Comparison of ENCODE assay signal across 8 cellular contexts in the genomic region with DNA sequence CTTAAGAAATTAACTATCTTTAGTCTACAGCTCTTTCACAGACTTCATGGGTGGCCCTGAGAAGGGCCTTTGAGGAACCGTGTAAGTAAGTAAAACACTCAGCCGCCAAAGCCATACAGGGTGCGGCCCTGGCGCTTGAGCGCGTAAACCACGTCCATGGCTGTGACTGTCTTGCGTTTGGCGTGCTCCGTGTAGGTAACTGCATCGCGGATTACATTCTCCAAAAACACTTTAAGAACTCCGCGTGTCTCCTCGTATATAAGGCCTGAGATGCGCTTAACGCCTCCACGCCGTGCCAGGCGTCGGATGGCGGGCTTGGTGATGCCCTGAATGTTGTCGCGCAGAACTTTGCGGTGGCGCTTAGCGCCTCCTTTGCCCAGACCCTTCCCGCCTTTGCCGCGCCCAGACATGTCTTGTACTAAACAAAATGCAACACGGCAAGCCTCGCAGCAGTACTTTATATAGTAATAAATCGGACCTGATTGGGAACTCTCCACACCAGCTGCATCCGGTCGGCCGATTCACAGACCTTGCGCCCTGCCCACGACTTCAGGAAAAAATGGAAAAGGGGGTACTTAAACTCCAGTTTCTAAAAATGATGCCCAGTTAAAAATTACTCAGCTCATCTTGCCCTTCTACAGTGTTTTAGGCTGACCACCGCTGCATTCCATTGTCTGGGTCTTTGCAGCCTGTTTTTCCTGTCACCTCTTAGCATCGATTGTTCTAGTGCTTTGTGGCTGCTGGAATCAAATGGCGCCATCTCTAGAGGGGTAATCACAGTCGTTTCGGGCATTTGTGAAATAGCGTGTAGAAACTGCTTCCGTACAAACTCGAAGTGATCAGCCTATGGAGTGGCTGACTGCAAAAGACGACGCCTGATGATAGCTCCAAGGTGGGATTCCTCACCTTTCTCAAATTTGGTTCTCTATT.
A peak's percentile ranks its signal among the peaks of the same experiment; 100 is the strongest.
DNase-seq lines count a peak whose midpoint lies in the region; ATAC-seq and TF ChIP-seq lines count a peak whose summit lies in the region.

No MANE protein-coding gene starts in this region.

- H3K4me3 ChIP-seq in astrocyte of the cerebellum (ENCODE audit: low read depth, low read length) (peak overlapping the region; percentile 51), iPS-11a (ENCODE audit: low read depth, low read length) (peak overlapping the region; percentile 60), skin epidermis (peak overlapping the region; percentile 37 to 71 (median 53))

- peak; percentile 76 to 79 for DNase-seq in NOMO-1 (lab: John Stamatoyannopoulos, UW; ENCODE audit: unreplicated experiment in 2 of 2)
- DNase-seq in NOMO-1 treated with DMSO at 0.1 percent for 48 hours (lab: John Stamatoyannopoulos, UW; ENCODE audit: unreplicated experiment): no peak
- peak; percentile 86 to 97 for DNase-seq in SW 1271 (lab: John Stamatoyannopoulos, UW)
- DNase-seq in astrocyte of the cerebellum (ENCODE audit: low read depth): no peak

- in situ Hi-C loops in astrocyte of the cerebellum (cut with HindIII; ENCODE audit: low sequenced_read_pairs): loop anchor here (5.0 kb wide), 1 partner anchor 736 kb away; a partner anchor contains a TSS

- no peak for TF ChIP-seq CTCF in astrocyte of the cerebellum (IDR thresholded peaks at IDR 0.05; ENCODE audit: low read depth, low read length, missing control alignments)

- no peaks in the 10 kb centered on the region for H3K9me3 ChIP-seq in KOPT-K1 (ENCODE audit: insufficient read depth, low read length, poor library complexity, severe bottlenecking)

- H3K27ac ChIP-seq in KOPT-K1 (ENCODE audit: low read depth, low read length, poor library complexity, severe bottlenecking) (peak overlapping the region; percentile 98), skin epidermis (peak overlapping the region; percentile 10 to 90 (median 77))

- H3K36me3 ChIP-seq in KOPT-K1 (ENCODE audit: insufficient read depth, low read length): no peaks in the 10 kb centered on the region

- no peak for ATAC-seq in HG03354 (IDR thresholded peaks at IDR 0.05; ENCODE audit: poor library complexity, severe bottlenecking, unreplicated experiment)

Comparison
In these comparisons a context has a peak if more than half of its experiments do, and no peak if none do; other contexts are left out.
1. DNase-seq: peak in NOMO-1 (2 of 2) and SW 1271 (2 of 2); none in NOMO-1 treated with DMSO at 0.1 percent for 48 hours (single experiment) and astrocyte of the cerebellum (single experiment).
2. Peak in every context shown above with its lines, with median percentiles within 50 percentile points of each other: H3K4me3 ChIP-seq.